11 cellular contexts compared by ENCODE assay signal in genomic region chr1:72697410-72697809, GRCh38.
"Had no signal": no experiment of that assay in that cellular context is flagged by ENCODE, and none has a peak within 500 bp of the region (broad histone marks: within the 10 kb centered on the region; RNA-seq: fewer than 3 reads in every experiment).

No MANE protein-coding gene starts in this region.

- H3K9me3 ChIP-seq: HAP-1 had no signal

- FAIRE-seq: H1, H54 had no signal

- H3K36me3 ChIP-seq: HAP-1 had no signal

- DNase-seq: GM23248, GOT3, H7, H9, HCEC 1CT, HFFc6 had no signal

- H3K27ac ChIP-seq: GM23248 had no signal

- H2AFZ ChIP-seq: GM23248, GM23338 had no signal

- ATAC-seq: GM23338, HCT116 had no signal

- H3K4me1 ChIP-seq: HAP-1 had no signal

- H3K9ac ChIP-seq: GM23248 had no signal

- H3K4me3 ChIP-seq: GM23248, GM23338, HAP-1 had no signal

- H3K4me2 ChIP-seq: GM23338 had no signal
